In the genomic region with DNA sequence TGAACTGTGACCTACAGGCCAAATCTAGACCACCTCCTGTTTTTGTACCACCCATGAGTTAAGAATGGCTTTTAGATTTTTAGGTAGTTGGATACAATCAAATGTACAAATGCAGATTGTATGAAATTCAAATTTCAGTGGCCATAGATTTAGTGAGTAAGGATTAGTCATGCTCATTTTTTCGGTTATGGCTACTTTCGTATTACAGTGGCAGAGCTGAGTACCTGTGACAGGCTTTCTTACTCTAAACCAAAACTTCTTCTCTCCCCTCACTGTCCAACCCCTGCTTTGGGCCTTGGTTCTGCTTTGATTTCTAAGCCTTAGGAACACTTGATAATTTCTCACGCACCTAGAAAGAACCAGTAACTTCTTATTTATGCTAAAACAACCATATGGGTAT, we compare ENCODE assay signal across 9 cellular contexts.
A peak's percentile ranks its signal among the peaks of the same experiment; 100 is the strongest.
DNase-seq lines count a peak whose midpoint lies in the region; ATAC-seq and TF ChIP-seq lines count a peak whose summit lies in the region.
"Had no signal": no experiment of that assay in that cellular context is flagged by ENCODE, and none has a peak within 500 bp of the region (broad histone marks: within the 10 kb centered on the region; RNA-seq: fewer than 3 reads in every experiment).

No MANE protein-coding gene starts in this region.

- no peak for TF ChIP-seq CTCF in upper lobe of right lung (IDR thresholded peaks at IDR 0.05)

- peaks cover 68% of the 10 kb centered on the region for H3K4me1 Mint-ChIP-seq in activated T-cell treated with anti-CD3 and anti-CD28 coated beads, Interleukin-2, amount 50 U/mL, for 72 hours (ENCODE audit: low read depth)

- peaks cover 2 to 3% of the 10 kb centered on the region in 2 donors for H3K9me3 Mint-ChIP-seq in activated T-cell treated with anti-CD3 and anti-CD28 coated beads, Interleukin-2, amount 50 U/mL, for 72 hours

- intact Hi-C loops in upper lobe of right lung (cut with DNase I) = no loop called here

- H3K4me3 Mint-ChIP-seq in activated T-cell treated with anti-CD3 and anti-CD28 coated beads, Interleukin-2, amount 50 U/mL, for 72 hours = peak overlapping the region; percentile 46 to 56

- H3K27ac Mint-ChIP-seq in activated T-cell treated with anti-CD3 and anti-CD28 coated beads, Interleukin-2, amount 50 U/mL, for 72 hours = peak overlapping the region; percentile 72

- peak in 1 of 2 donors; percentile 32 for DNase-seq in activated T-cell treated with anti-CD3 and anti-CD28 coated beads, Interleukin-2, amount 50 U/mL, for 72 hours
- no peak for DNase-seq in activated T-cell treated with anti-CD3 and anti-CD28 coated beads, Interleukin-2, amount 50 U/mL, for 1 hour
- no peak for DNase-seq in effector memory CD4-positive, alpha-beta T cell
- DNase-seq in upper lobe of right lung (no peak), T-helper 9 cell (no peak), anterior cingulate cortex (lab: John Stamatoyannopoulos, UW) (no peak), cerebellum (ENCODE audit: low spot score) (no peak)

- H3K27ac ChIP-seq in effector memory CD4-positive, alpha-beta T cell (ENCODE audit: insufficient read depth, low read length, poor library complexity, severe bottlenecking) = peak overlapping the region; percentile 6
- H3K27ac ChIP-seq in upper lobe of right lung = peak overlapping the region; percentile 28
- H3K27ac ChIP-seq: parathyroid adenoma had no signal

- H3K27me3 ChIP-seq in effector memory CD4-positive, alpha-beta T cell (replicated peaks; ENCODE audit: control insufficient read depth, insufficient read depth, low read length, poor library complexity, severe bottlenecking) = no peaks in the 10 kb centered on the region
- H3K27me3 ChIP-seq in upper lobe of right lung = no peaks in the 10 kb centered on the region

- no peaks in the 10 kb centered on the region for H3K36me3 ChIP-seq in effector memory CD4-positive, alpha-beta T cell (ENCODE audit: control insufficient read depth, insufficient read depth, low read length)
- no peaks in the 10 kb centered on the region for H3K36me3 ChIP-seq in upper lobe of right lung

- H3K9me3 ChIP-seq in effector memory CD4-positive, alpha-beta T cell (ENCODE audit: control insufficient read depth, low read length) = no peaks in the 10 kb centered on the region
- H3K9me3 ChIP-seq in upper lobe of right lung = no peaks in the 10 kb centered on the region

- ATAC-seq in activated T-cell treated with anti-CD3 and anti-CD28 coated beads, Interleukin-2, amount 50 U/mL, for 72 hours (replicated peaks in 1 of 2) = peak; percentile 55 to 59
- ATAC-seq in HG03378 (IDR thresholded peaks at IDR 0.05; ENCODE audit: unreplicated experiment) (peak; percentile 40), upper lobe of right lung (no peak)

- no peaks in the 10 kb centered on the region for H3K27me3 Mint-ChIP-seq in activated T-cell treated with anti-CD3 and anti-CD28 coated beads, Interleukin-2, amount 50 U/mL, for 72 hours (ENCODE audit: low read depth)

- no peak overlapping the region for H3K4me3 ChIP-seq in effector memory CD4-positive, alpha-beta T cell (ENCODE audit: insufficient read depth, low read depth, low read length, poor library complexity, severe bottlenecking)
- H3K4me3 ChIP-seq in upper lobe of right lung = no peak overlapping the region

- peaks cover 45% of the 10 kb centered on the region for H3K4me1 ChIP-seq in effector memory CD4-positive, alpha-beta T cell (ENCODE audit: control insufficient read depth, insufficient read depth, low read length, poor library complexity, severe bottlenecking)
- peaks cover 36% of the 10 kb centered on the region for H3K4me1 ChIP-seq in upper lobe of right lung

- peaks cover 3 to 4% of the 10 kb centered on the region in 2 donors for H3K36me3 Mint-ChIP-seq in activated T-cell treated with anti-CD3 and anti-CD28 coated beads, Interleukin-2, amount 50 U/mL, for 72 hours (ENCODE audit: insufficient read depth in 2 of 2)
